ENCODE assay signal across 11 cellular contexts in genomic region chr11:19673924-19674390, GRCh38. TPM values are rescaled to one million over a fixed set of nuclear protein-coding genes. Genes with fewer than 3 reads are reported as not detected.
DNase-seq lines count a peak whose midpoint lies in the region; ATAC-seq and TF ChIP-seq lines count a peak whose summit lies in the region.
"Had no signal": no experiment of that assay in that cellular context is flagged by ENCODE, and none has a peak within 500 bp of the region (broad histone marks: within the 10 kb centered on the region; RNA-seq: fewer than 3 reads in every experiment).

No MANE protein-coding gene starts in this region.

- ATAC-seq in heart left ventricle (peak; percentile 85 to 91 (median 90)), HG02798 (IDR thresholded peaks at IDR 0.05; ENCODE audit: poor library complexity, unreplicated experiment) (no peak), GM21529 (IDR thresholded peaks at IDR 0.05; ENCODE audit: unreplicated experiment) (no peak), HG02973 (IDR thresholded peaks at IDR 0.05; ENCODE audit: unreplicated experiment) (no peak)

- no peak overlapping the region for H3K9ac ChIP-seq in BLaER1 treated with 17β-estradiol and CSF1 and Interleukin-3, amounts not matched to agents 10 nM and 100 nM

- intact Hi-C loops in heart left ventricle (cut with DNase I) (loop anchor here in 2 of 10 donors (2.0 to 5.0 kb wide), 3 partner anchors 39 to 102 kb away; partner anchors contain the start of gene NAV2 (in 1 of the 2)), ovary (cut with DNase I) (no loop called here)

- H3K4me3 ChIP-seq in BLaER1 treated with 17β-estradiol and CSF1 and Interleukin-3, amounts not matched to agents 10 nM and 100 nM = no peak overlapping the region
- H3K4me3 ChIP-seq in heart left ventricle (no peak overlapping the region), ovary (no peak overlapping the region)

- H3K27ac ChIP-seq in BLaER1 treated with 17β-estradiol and CSF1 and Interleukin-3, amounts not matched to agents 10 nM and 100 nM = no peak overlapping the region
- H3K27ac ChIP-seq in heart left ventricle (peak overlapping the region; percentile 73 to 93 (median 84)), ovary (no peak overlapping the region)

- H4K20me1 ChIP-seq in BLaER1 treated with 17β-estradiol and CSF1 and Interleukin-3, amounts not matched to agents 10 nM and 100 nM = no peaks in the 10 kb centered on the region; a peak in 1 of 22 replicates

- H3K36me3 ChIP-seq in BLaER1 treated with 17β-estradiol and CSF1 and Interleukin-3, amounts not matched to agents 10 nM and 100 nM = no peaks in the 10 kb centered on the region
- no peaks in the 10 kb centered on the region for H3K36me3 ChIP-seq in heart left ventricle
- H3K36me3 ChIP-seq in ovary = no peaks in the 10 kb centered on the region

- H3K4me2 ChIP-seq in BLaER1 treated with 17β-estradiol and CSF1 and Interleukin-3, amounts not matched to agents 10 nM and 100 nM = peak overlapping the region in 9 of 11 experiments; percentile 57 to 77 (median 69); a peak in 18 of 22 replicates

- TF ChIP-seq EP300 in ovary (IDR thresholded peaks at IDR 0.05) = no peak

- DNase-seq in SK-N-DZ (ENCODE audit: low spot score) (peak; percentile 76), heart left ventricle (peak; percentile 73 to 90 (median 85)), ovary (peak; percentile 16 to 67 (median 55))
- no peak for DNase-seq in activated CD4-positive, alpha-beta T cell treated with anti-CD3 and anti-CD28 coated beads for 4 hours
- DNase-seq: activated naive CD4-positive, alpha-beta T cell treated with Interleukin-2 at 50 U/mL for 16 hours; CD4-positive, CD25-positive, alpha-beta regulatory T cell; NCI-H146 had no signal

- peaks cover 0 to 9% (median 0%) of the 10 kb centered on the region in 11 experiments; a peak in 3 of 22 replicates for H3K27me3 ChIP-seq in BLaER1 treated with 17β-estradiol and CSF1 and Interleukin-3, amounts not matched to agents 10 nM and 100 nM
- H3K27me3 ChIP-seq in heart left ventricle = no peaks in the 10 kb centered on the region
- no peaks in the 10 kb centered on the region for H3K27me3 ChIP-seq in ovary

- H3K9me3 ChIP-seq in BLaER1 treated with 17β-estradiol and CSF1 and Interleukin-3, amounts not matched to agents 10 nM and 100 nM (replicated peaks in 1 of 11) = no peaks in the 10 kb centered on the region
- H3K9me3 ChIP-seq in heart left ventricle = no peaks in the 10 kb centered on the region
- H3K9me3 ChIP-seq in ovary = no peaks in the 10 kb centered on the region

- TF ChIP-seq POLR2A in heart left ventricle (IDR thresholded peaks at IDR 0.05) = no peak
- no peak for TF ChIP-seq POLR2A in ovary (IDR thresholded peaks at IDR 0.05)

- TF ChIP-seq CTCF in heart left ventricle (IDR thresholded peaks at IDR 0.05) (no peak), ovary (IDR thresholded peaks at IDR 0.05) (no peak)

- WGBS in heart left ventricle, 4 donors = 38 to 43% (median 43%) methylated on average over 12 of the region's 12 CpGs
- WGBS in ovary, 3 donors = 39 to 56% (median 40%) methylated on average over 12 of the region's 12 CpGs

- peaks cover 27 to 45% (median 32%) of the 10 kb centered on the region in 10 experiments for H3K4me1 ChIP-seq in BLaER1 treated with 17β-estradiol and CSF1 and Interleukin-3, amounts not matched to agents 10 nM and 100 nM
- H3K4me1 ChIP-seq in heart left ventricle (peaks cover 0 to 69% (median 33%) of the 10 kb centered on the region in 12 donors), ovary (ENCODE audit: insufficient read depth) (no peaks in the 10 kb centered on the region)

RNA-seq across cellular contexts. Expression of gene NAV2, which starts 38.7 kb away (rescaled TPM):
- 2.7 and 2.8 TPM in 2 replicates for polyA plus RNA-seq in SK-N-DZ (2014; cell fraction: cytosol; rRNA removed)
- 2.4 and 7.6 TPM in 2 replicates for polyA plus RNA-seq in SK-N-DZ (2014; cell fraction: nucleus; rRNA removed)
- total RNA-seq in heart left ventricle (10 to 100 TPM; 12.3 to 46.5 (median 25.4) TPM), ovary (10 to 100 TPM in 3 of 7 donors, 1 to 10 TPM in 4; 2.9 to 14.1 (median 9.9) TPM)
- polyA plus RNA-seq in heart left ventricle (10 to 100 TPM in 1 of 2 donors, 1 to 10 TPM in 1; 7.6 to 20.2 TPM), ovary (1 to 10 TPM; 3.5 to 7.8 TPM)

Comparison
In these comparisons a context has a peak if more than half of its experiments do, and no peak if none do; other contexts are left out.
1. H3K27ac ChIP-seq: peak in heart left ventricle (12 of 12); none in BLaER1 treated with 17β-estradiol and CSF1 and Interleukin-3, amounts not matched to agents 10 nM and 100 nM (0 of 11) and ovary (0 of 2).
2. DNase-seq: peak in SK-N-DZ (single experiment), heart left ventricle (5 of 5) and ovary (5 of 5); none in activated CD4-positive, alpha-beta T cell treated with anti-CD3 and anti-CD28 coated beads for 4 hours (0 of 2).
3. ATAC-seq: peak in heart left ventricle (4 of 4); none in HG02798 (single experiment), GM21529 (single experiment) and HG02973 (single experiment).